In genomic region chr4:41631538-41631937, GRCh38 we compare ENCODE assay signal across 18 cellular contexts.
"Had no signal": no experiment of that assay in that cellular context is flagged by ENCODE, and none has a peak within 500 bp of the region (broad histone marks: within the 10 kb centered on the region; RNA-seq: fewer than 3 reads in every experiment).

No MANE protein-coding gene starts in this region.

- H3K4me3 ChIP-seq: esophagus muscularis mucosa, mucosa of descending colon, stomach, thyroid gland, upper lobe of left lung, uterus had no signal

- DNase-seq: effector memory CD8-positive, alpha-beta T cell; foreskin keratinocyte; kidney; left cardiac atrium; left ventricle myocardium superior; mammary epithelial cell; mucosa of descending colon; natural killer cell; posterior cingulate gyrus; small intestine; stimulated activated CD4-positive, alpha-beta T cell treated with anti-CD3 and anti-CD28 coated beads, Interleukin-12 subunit alpha, Interleukin-12 subunit beta, amount 100 ng/mL, for 4 hours; stimulated activated naive CD4-positive, alpha-beta T cell; stomach; thyroid gland; upper lobe of left lung; uterus had no signal

- H3K4me1 ChIP-seq: foreskin keratinocyte, stomach, thyroid gland, uterus had no signal

- H3K27me3 ChIP-seq: esophagus muscularis mucosa, stomach, thyroid gland, upper lobe of left lung, uterus had no signal

- H3K9me3 ChIP-seq: esophagus muscularis mucosa, mucosa of descending colon, stomach, thyroid gland, upper lobe of left lung, uterus had no signal

- H3K27ac ChIP-seq: epithelial cell of prostate, esophagus muscularis mucosa, foreskin keratinocyte, stomach, thyroid gland, uterus had no signal

- H3K36me3 ChIP-seq: thyroid gland, uterus had no signal
